1 cellular context compared by ENCODE assay signal in genomic region chr2:85888745-85889647, GRCh38.
TF ChIP-seq lines count a peak whose summit lies in the region.

Gene ST3GAL5 (minus strand): TSS chr2:85888990. CDS start chr2:85888905, 85 bp downstream.

TF ChIP-seq in HepG2, 621 proteins besides CTCF, POLR2A, EP300 and RAD21 (continued from another document and continues in another):
- TF ChIP-seq HIC2 (CRISPR knock-in tag; IDR thresholded peaks at IDR 0.05; ENCODE audit: low read depth): peak; percentile 56; the same call in 1 of the 2 replicates
- peak; percentile 44 for TF ChIP-seq TEAD3 (CRISPR knock-in tag; optimal IDR thresholded peaks at IDR 0.05; ENCODE audit: borderline replicate concordance)
- TF ChIP-seq AGO2 (optimal IDR thresholded peaks at IDR 0.05; ENCODE audit: low read depth, low read length): no peak
- TF ChIP-seq ZZZ3 (CRISPR knock-in tag; IDR thresholded peaks at IDR 0.05; ENCODE audit: borderline replicate concordance): no peak
- TF ChIP-seq RARG (CRISPR knock-in tag; IDR thresholded peaks at IDR 0.05; ENCODE audit: low read depth): no peak
- 0 out of 2 replicates have a peak, but pooled peaks have one; percentile 30 for TF ChIP-seq ZNF205 (CRISPR knock-in tag; IDR thresholded peaks at IDR 0.05)
- no peak for TF ChIP-seq ZNF10 (CRISPR knock-in tag; IDR thresholded peaks at IDR 0.05; ENCODE audit: borderline replicate concordance, low read depth)
- no peak for TF ChIP-seq POLR2AphosphoS2 (IDR thresholded peaks at IDR 0.05; ENCODE audit: low read depth, low read length)
- TF ChIP-seq DMAP1 (CRISPR knock-in tag; IDR thresholded peaks at IDR 0.05): no peak; the same call in 1 of the 2 replicates
- 0 out of 2 replicates have a peak, but pooled peaks have one; percentile 44 for TF ChIP-seq REPIN1 (CRISPR knock-in tag; IDR thresholded peaks at IDR 0.05; ENCODE audit: borderline replicate concordance, low read depth)
- TF ChIP-seq THAP8 (CRISPR knock-in tag; IDR thresholded peaks at IDR 0.05; ENCODE audit: borderline replicate concordance): no peak
- TF ChIP-seq ZNF281 (CRISPR knock-in tag; IDR thresholded peaks at IDR 0.05; ENCODE audit: borderline replicate concordance): peak; percentile 46
- TF ChIP-seq ZNF234 (CRISPR knock-in tag; conservative IDR thresholded peaks at IDR 0.05): no peak
- TF ChIP-seq SNAPC5 (CRISPR knock-in tag; IDR thresholded peaks at IDR 0.05; ENCODE audit: borderline replicate concordance): 0 out of 2 replicates have a peak, but pooled peaks have one; percentile 68
- no peak for TF ChIP-seq MBD4 (IDR thresholded peaks at IDR 0.05; ENCODE audit: borderline replicate concordance, low read length)
- peak; percentile 68 for TF ChIP-seq HNRNPLL (IDR thresholded peaks at IDR 0.05; ENCODE audit: low read depth, low read length, poor library complexity, severe bottlenecking)
- no peak for TF ChIP-seq FOXK2 (IDR thresholded peaks at IDR 0.05)
- peak; percentile 9; the same call in 1 of the 2 replicates for TF ChIP-seq HNF4G (IDR thresholded peaks at IDR 0.05; ENCODE audit: borderline replicate concordance, low read depth, low read length)
- no peak for TF ChIP-seq HNF4G (CRISPR knock-in tag; IDR thresholded peaks at IDR 0.05; ENCODE audit: borderline replicate concordance, low read depth)
- TF ChIP-seq DR1 (CRISPR knock-in tag; IDR thresholded peaks at IDR 0.05): peak; percentile 27; the same call in 1 of the 2 replicates
- no peak for TF ChIP-seq PHF20 (CRISPR knock-in tag; IDR thresholded peaks at IDR 0.05)
- TF ChIP-seq SP2 (CRISPR knock-in tag; IDR thresholded peaks at IDR 0.05): peak; percentile 51
- no peak; the same call in 1 of the 2 replicates for TF ChIP-seq KLF13 (CRISPR knock-in tag; IDR thresholded peaks at IDR 0.05)
- peak; percentile 52; the same call in 1 of the 2 replicates for TF ChIP-seq KDM1A (CRISPR knock-in tag; IDR thresholded peaks at IDR 0.05)
- TF ChIP-seq ARNT2 (CRISPR knock-in tag; IDR thresholded peaks at IDR 0.05; ENCODE audit: low read depth): peak; percentile 47; the same call in 1 of the 2 replicates
- TF ChIP-seq, protein P1, sequence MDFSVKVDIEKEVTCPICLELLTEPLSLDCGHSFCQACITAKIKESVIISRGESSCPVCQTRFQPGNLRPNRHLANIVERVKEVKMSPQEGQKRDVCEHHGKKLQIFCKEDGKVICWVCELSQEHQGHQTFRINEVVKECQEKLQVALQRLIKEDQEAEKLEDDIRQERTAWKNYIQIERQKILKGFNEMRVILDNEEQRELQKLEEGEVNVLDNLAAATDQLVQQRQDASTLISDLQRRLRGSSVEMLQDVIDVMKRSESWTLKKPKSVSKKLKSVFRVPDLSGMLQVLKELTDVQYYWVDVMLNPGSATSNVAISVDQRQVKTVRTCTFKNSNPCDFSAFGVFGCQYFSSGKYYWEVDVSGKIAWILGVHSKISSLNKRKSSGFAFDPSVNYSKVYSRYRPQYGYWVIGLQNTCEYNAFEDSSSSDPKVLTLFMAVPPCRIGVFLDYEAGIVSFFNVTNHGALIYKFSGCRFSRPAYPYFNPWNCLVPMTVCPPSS (IDR thresholded peaks at IDR 0.05): no peak
- TF ChIP-seq, protein P2, sequence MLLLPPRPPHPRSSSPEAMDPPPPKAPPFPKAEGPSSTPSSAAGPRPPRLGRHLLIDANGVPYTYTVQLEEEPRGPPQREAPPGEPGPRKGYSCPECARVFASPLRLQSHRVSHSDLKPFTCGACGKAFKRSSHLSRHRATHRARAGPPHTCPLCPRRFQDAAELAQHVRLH (CRISPR knock-in tag; IDR thresholded peaks at IDR 0.05; ENCODE audit: borderline replicate concordance, low read depth): peak; percentile 95
- TF ChIP-seq TBP (CRISPR knock-in tag; IDR thresholded peaks at IDR 0.05): 0 out of 2 replicates have a peak, but pooled peaks have one; percentile 38
- TF ChIP-seq, protein P3, sequence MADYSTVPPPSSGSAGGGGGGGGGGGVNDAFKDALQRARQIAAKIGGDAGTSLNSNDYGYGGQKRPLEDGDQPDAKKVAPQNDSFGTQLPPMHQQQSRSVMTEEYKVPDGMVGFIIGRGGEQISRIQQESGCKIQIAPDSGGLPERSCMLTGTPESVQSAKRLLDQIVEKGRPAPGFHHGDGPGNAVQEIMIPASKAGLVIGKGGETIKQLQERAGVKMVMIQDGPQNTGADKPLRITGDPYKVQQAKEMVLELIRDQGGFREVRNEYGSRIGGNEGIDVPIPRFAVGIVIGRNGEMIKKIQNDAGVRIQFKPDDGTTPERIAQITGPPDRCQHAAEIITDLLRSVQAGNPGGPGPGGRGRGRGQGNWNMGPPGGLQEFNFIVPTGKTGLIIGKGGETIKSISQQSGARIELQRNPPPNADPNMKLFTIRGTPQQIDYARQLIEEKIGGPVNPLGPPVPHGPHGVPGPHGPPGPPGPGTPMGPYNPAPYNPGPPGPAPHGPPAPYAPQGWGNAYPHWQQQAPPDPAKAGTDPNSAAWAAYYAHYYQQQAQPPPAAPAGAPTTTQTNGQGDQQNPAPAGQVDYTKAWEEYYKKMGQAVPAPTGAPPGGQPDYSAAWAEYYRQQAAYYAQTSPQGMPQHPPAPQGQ (CRISPR knock-in tag; IDR thresholded peaks at IDR 0.05; ENCODE audit: borderline replicate concordance): no peak
- TF ChIP-seq ZNF350 (CRISPR knock-in tag; IDR thresholded peaks at IDR 0.05; ENCODE audit: borderline replicate concordance, low read depth): peak; percentile 50; the same call in 1 of the 2 replicates
- no peak; the same call in 1 of the 2 replicates for TF ChIP-seq ZNF639 (CRISPR knock-in tag; conservative IDR thresholded peaks at IDR 0.05)
- TF ChIP-seq KAT2B (IDR thresholded peaks at IDR 0.05; ENCODE audit: borderline replicate concordance, low read depth, low read length): no peak
- TF ChIP-seq ZNF329 (CRISPR knock-in tag; IDR thresholded peaks at IDR 0.05; ENCODE audit: low read depth): no peak
- TF ChIP-seq ZNF609 (CRISPR knock-in tag; IDR thresholded peaks at IDR 0.05; ENCODE audit: borderline replicate concordance): no peak
- no peak for TF ChIP-seq NFRKB (IDR thresholded peaks at IDR 0.05)
- TF ChIP-seq ZNF251 (CRISPR knock-in tag; IDR thresholded peaks at IDR 0.05): no peak
- TF ChIP-seq, protein P4, sequence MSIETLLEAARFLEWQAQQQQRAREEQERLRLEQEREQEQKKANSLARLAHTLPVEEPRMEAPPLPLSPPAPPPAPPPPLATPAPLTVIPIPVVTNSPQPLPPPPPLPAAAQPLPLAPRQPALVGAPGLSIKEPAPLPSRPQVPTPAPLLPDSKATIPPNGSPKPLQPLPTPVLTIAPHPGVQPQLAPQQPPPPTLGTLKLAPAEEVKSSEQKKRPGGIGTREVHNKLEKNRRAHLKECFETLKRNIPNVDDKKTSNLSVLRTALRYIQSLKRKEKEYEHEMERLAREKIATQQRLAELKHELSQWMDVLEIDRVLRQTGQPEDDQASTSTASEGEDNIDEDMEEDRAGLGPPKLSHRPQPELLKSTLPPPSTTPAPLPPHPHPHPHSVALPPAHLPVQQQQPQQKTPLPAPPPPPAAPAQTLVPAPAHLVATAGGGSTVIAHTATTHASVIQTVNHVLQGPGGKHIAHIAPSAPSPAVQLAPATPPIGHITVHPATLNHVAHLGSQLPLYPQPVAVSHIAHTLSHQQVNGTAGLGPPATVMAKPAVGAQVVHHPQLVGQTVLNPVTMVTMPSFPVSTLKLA (IDR thresholded peaks at IDR 0.05): no peak
- no peak for TF ChIP-seq ZBTB38 (CRISPR knock-in tag; IDR thresholded peaks at IDR 0.05)
- 0 out of 2 replicates have a peak, but pooled peaks have one; percentile 15 for TF ChIP-seq CEBPG (CRISPR knock-in tag; IDR thresholded peaks at IDR 0.05)
- no peak for TF ChIP-seq SMAD9 (CRISPR knock-in tag; IDR thresholded peaks at IDR 0.05)
- TF ChIP-seq, protein P5, sequence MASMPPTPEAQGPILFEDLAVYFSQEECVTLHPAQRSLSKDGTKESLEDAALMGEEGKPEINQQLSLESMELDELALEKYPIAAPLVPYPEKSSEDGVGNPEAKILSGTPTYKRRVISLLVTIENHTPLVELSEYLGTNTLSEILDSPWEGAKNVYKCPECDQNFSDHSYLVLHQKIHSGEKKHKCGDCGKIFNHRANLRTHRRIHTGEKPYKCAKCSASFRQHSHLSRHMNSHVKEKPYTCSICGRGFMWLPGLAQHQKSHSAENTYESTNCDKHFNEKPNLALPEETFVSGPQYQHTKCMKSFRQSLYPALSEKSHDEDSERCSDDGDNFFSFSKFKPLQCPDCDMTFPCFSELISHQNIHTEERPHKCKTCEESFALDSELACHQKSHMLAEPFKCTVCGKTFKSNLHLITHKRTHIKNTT (CRISPR knock-in tag; IDR thresholded peaks at IDR 0.05): no peak
- no peak for TF ChIP-seq PHF21A (CRISPR knock-in tag; IDR thresholded peaks at IDR 0.05)
- no peak for TF ChIP-seq ZNF75D (CRISPR knock-in tag; IDR thresholded peaks at IDR 0.05; ENCODE audit: borderline replicate concordance)
